ENCODE assay signal across 15 cellular contexts in genomic region chr10:75971402-75972211, GRCh38.
DNase-seq lines count a peak whose midpoint lies in the region; ATAC-seq, FAIRE-seq and TF ChIP-seq lines count a peak whose summit lies in the region.
"Had no signal": no experiment of that assay in that cellular context is flagged by ENCODE, and none has a peak within 500 bp of the region (broad histone marks: within the 10 kb centered on the region; RNA-seq: fewer than 3 reads in every experiment).

No MANE protein-coding gene starts in this region.

- H3K4me3 Mint-ChIP-seq in chondrocyte (ENCODE audit: unreplicated experiment): no peak overlapping the region
- H3K4me3 Mint-ChIP-seq: central memory CD8-positive, alpha-beta T cell; neural crest cell had no signal

- H3K27ac Mint-ChIP-seq in chondrocyte (ENCODE audit: unreplicated experiment): peak overlapping the region; percentile 18

- no peaks in the 10 kb centered on the region for H3K9me3 Mint-ChIP-seq in chondrocyte (ENCODE audit: low read depth)

- H3K36me3 Mint-ChIP-seq in chondrocyte (ENCODE audit: low read depth): peaks cover 2% of the 10 kb centered on the region

- H3K27me3 Mint-ChIP-seq in chondrocyte (ENCODE audit: low read depth): peaks cover 5% of the 10 kb centered on the region
- H3K27me3 Mint-ChIP-seq: central memory CD8-positive, alpha-beta T cell had no signal

- no peak for DNase-seq in Right ventricle myocardium inferior (ENCODE audit: missing footprints)
- no peak for DNase-seq in cardiac septum (ENCODE audit: low spot score)
- DNase-seq in chondrocyte (ENCODE audit: low spot score): no peak
- DNase-seq in aorta: no peak
- no peak for DNase-seq in frontal cortex (ENCODE audit: low spot score in 2 of 2)
- no peak for DNase-seq in amygdala (lab: John Stamatoyannopoulos, UW)
- no peak for DNase-seq in activated naive CD4-positive, alpha-beta T cell (lab: John Stamatoyannopoulos, UW)
- DNase-seq: activated T-cell treated with anti-CD3 and anti-CD28 coated beads for 4 hours; AML-193; NCI-H1105 treated with DMSO at 0.1 percent for 48 hours; PC-3; stimulated activated CD4-positive, alpha-beta T cell treated with anti-CD3 and anti-CD28 coated beads, Interleukin-2, amount 100 ng/mL, for 48 hours had no signal

- no peak overlapping the region for H3K4me3 ChIP-seq in mesodermal cell (ENCODE audit: extremely low read depth, insufficient read depth, low read length, poor library complexity, severe bottlenecking)
- H3K4me3 ChIP-seq in aorta (ENCODE audit: low read length in 2 of 2): no peak overlapping the region

- H3K27ac ChIP-seq in mesodermal cell (ENCODE audit: low read depth, low read length, severe bottlenecking): peak overlapping the region; percentile 12
- H3K27ac ChIP-seq in aorta (ENCODE audit: low read depth in 1 of 2, low read length in 2 of 2): no peak overlapping the region

- no peaks in the 10 kb centered on the region for H3K27me3 ChIP-seq in aorta (ENCODE audit: control insufficient read depth in 1 of 2, insufficient read depth in 2 of 2, low read length in 1 of 2)

- WGBS in mesodermal cell (ENCODE audit: insufficient coverage in 2 of 2), 2 experiments: 96 to 100% methylated on average over 2 of the region's 4 CpGs
- 8 to 26% methylated on average over 4 of the region's 4 CpGs for WGBS in aorta, 2 donors

- H3K4me1 ChIP-seq in mesodermal cell (ENCODE audit: control insufficient read depth, insufficient read depth, low read length, poor library complexity, severe bottlenecking): no peaks in the 10 kb centered on the region
- H3K4me1 ChIP-seq in aorta (ENCODE audit: control insufficient read depth in 1 of 2, insufficient read depth in 2 of 2, low read length in 2 of 2): peaks cover 0 to 2% of the 10 kb centered on the region in 2 donors

- FAIRE-seq in frontal cortex (lab: Jason Lieb, UNC): no peak

- peaks cover 17% of the 10 kb centered on the region for H3K4me1 Mint-ChIP-seq in chondrocyte (ENCODE audit: low read depth)
- H3K4me1 Mint-ChIP-seq: central memory CD8-positive, alpha-beta T cell had no signal

- ATAC-seq in Right ventricle myocardium inferior (peak; percentile 61), aorta (ENCODE audit: low FRiP score) (peak; percentile 78)
- ATAC-seq: PC-3 had no signal

- H3K36me3 ChIP-seq in mesodermal cell (ENCODE audit: control insufficient read depth, insufficient read depth, low read length) (no peaks in the 10 kb centered on the region), aorta (ENCODE audit: control insufficient read depth in 1 of 2, insufficient read depth in 2 of 2, low read length in 1 of 2) (no peaks in the 10 kb centered on the region)

- TF ChIP-seq CTCF in chondrocyte (IDR thresholded peaks at IDR 0.05): no peak

- intact Hi-C loops in Right ventricle myocardium inferior (cut with DNase I): no loop called here
- intact Hi-C loops in cardiac septum (cut with DNase I): no loop called here
- intact Hi-C loops in aorta (cut with DNase I): no loop called here

- H3K9me3 ChIP-seq in mesodermal cell (ENCODE audit: control insufficient read depth, low read length) (no peaks in the 10 kb centered on the region), aorta (ENCODE audit: control insufficient read depth, low read length) (no peaks in the 10 kb centered on the region)
